In the genomic region with DNA sequence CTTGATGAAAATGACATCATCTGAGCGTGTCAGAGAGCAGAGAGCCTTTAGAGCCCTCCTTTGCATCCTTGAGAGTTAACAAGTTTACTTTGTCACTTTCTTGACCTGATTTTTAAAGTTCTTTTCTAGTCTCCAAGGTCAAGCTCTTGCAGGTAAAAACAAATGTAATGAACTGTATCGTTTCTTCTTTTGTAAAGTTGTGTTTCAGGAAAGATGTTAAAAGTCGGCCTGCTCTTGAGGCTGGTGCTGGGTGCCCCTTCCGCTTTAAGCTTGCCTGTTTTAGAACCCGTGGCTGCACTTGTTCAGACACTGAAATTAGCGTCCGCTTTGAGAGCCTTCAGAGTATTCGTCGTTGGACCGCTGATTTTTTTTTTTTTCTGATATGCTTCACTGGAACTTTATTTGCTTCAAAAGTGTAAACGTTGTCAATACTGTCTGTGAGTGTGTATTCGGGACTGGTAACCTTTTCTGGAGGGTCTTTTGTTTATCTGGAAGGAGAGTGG, we compare ENCODE assay signal across 8 cellular contexts. TPM values are rescaled to one million over a fixed set of nuclear protein-coding genes. Genes with fewer than 3 reads are reported as not detected.
A peak's percentile ranks its signal among the peaks of the same experiment; 100 is the strongest.
DNase-seq lines count a peak whose midpoint lies in the region; ATAC-seq and TF ChIP-seq lines count a peak whose summit lies in the region.

No MANE protein-coding gene starts in this region.

- DNase-seq in ELF-1 (ENCODE audit: low read depth, low spot score) (peak; percentile 36), adipocyte (ENCODE audit: low read depth) (peak; percentile 45), smooth muscle cell (lab: John Stamatoyannopoulos, UW; ENCODE audit: unreplicated experiment) (no peak), AG08395 (ENCODE audit: low spot score) (no peak), NCI-H345 treated with DMSO at 0.1 percent for 48 hours (lab: John Stamatoyannopoulos, UW; ENCODE audit: unreplicated experiment) (no peak)
- DNase-seq in Jurkat, Clone E6-1 (ENCODE audit: low read depth, low spot score) = no peak

- H3K79me2 ChIP-seq in smooth muscle cell (ENCODE audit: low read depth) = peaks cover 57% of the 10 kb centered on the region

- ATAC-seq in GM18505 (IDR thresholded peaks at IDR 0.05; ENCODE audit: unreplicated experiment) = no peak

- H3K36me3 ChIP-seq in adipocyte (ENCODE audit: control insufficient read depth, insufficient read depth, low read length, severe bottlenecking) (no peaks in the 10 kb centered on the region), iPS-18a (ENCODE audit: control insufficient read depth, low read depth, low read length) (no peaks in the 10 kb centered on the region), smooth muscle cell (ENCODE audit: low read depth) (no peaks in the 10 kb centered on the region)

- TF ChIP-seq CTCF in smooth muscle cell (IDR thresholded peaks at IDR 0.05; ENCODE audit: borderline replicate concordance, insufficient read depth, poor library complexity, severe bottlenecking) = no peak

- 9% methylated on average over 12 of the region's 12 CpGs for WGBS in smooth muscle cell (ENCODE audit: low lambda C conversion rate)

- no peak overlapping the region for H3K27ac ChIP-seq in iPS-18a (ENCODE audit: low read length)
- H3K27ac ChIP-seq in smooth muscle cell (ENCODE audit: low read depth) = no peak overlapping the region

- peak overlapping the region; percentile 76 for H2AFZ ChIP-seq in smooth muscle cell (ENCODE audit: low read depth)

- H3K9ac ChIP-seq in adipocyte (ENCODE audit: low read length) (peak overlapping the region; percentile 91), iPS-18a (ENCODE audit: low read length) (peak overlapping the region; percentile 44), smooth muscle cell (ENCODE audit: low read depth) (peak overlapping the region; percentile 70)

- no peak for TF ChIP-seq POLR2A in GM18505 (IDR thresholded peaks at IDR 0.05; ENCODE audit: borderline replicate concordance, extremely low read depth, insufficient read depth, insufficient read length)

- H3K4me3 ChIP-seq in Jurkat, Clone E6-1 (ENCODE audit: low read length) = peak overlapping the region; percentile 60
- H3K4me3 ChIP-seq in adipocyte (ENCODE audit: low read length) (peak overlapping the region; percentile 90), iPS-18a (ENCODE audit: low read length) (peak overlapping the region; percentile 70), smooth muscle cell (peak overlapping the region; percentile 79)

- H3F3A ChIP-seq in smooth muscle cell (ENCODE audit: low read depth) = peaks cover 4% of the 10 kb centered on the region

- H3K27me3 ChIP-seq in adipocyte (replicated peaks; ENCODE audit: control insufficient read depth, insufficient read depth, low read length) (no peaks in the 10 kb centered on the region), iPS-18a (ENCODE audit: control insufficient read depth, insufficient read depth, low read length) (peaks cover 21% of the 10 kb centered on the region), smooth muscle cell (ENCODE audit: low read depth) (no peaks in the 10 kb centered on the region)

- peak overlapping the region; percentile 98 for H3K4me2 ChIP-seq in smooth muscle cell

- H3K9me3 ChIP-seq in adipocyte (ENCODE audit: control insufficient read depth, low read length) = no peaks in the 10 kb centered on the region
- no peaks in the 10 kb centered on the region for H3K9me3 ChIP-seq in iPS-18a (ENCODE audit: control insufficient read depth, low read depth, low read length)
- no peaks in the 10 kb centered on the region for H3K9me3 ChIP-seq in smooth muscle cell (replicated peaks; ENCODE audit: low read depth)

- H3K4me1 ChIP-seq in adipocyte (ENCODE audit: control insufficient read depth, insufficient read depth, low read length) (peaks cover 17% of the 10 kb centered on the region), iPS-18a (ENCODE audit: control insufficient read depth, low read depth, low read length) (peaks cover 13% of the 10 kb centered on the region), smooth muscle cell (ENCODE audit: low read depth) (peaks cover 12% of the 10 kb centered on the region)

- peaks cover 24% of the 10 kb centered on the region for H4K20me1 ChIP-seq in smooth muscle cell (ENCODE audit: low read depth)

RNA-seq across cellular contexts. Expression of gene ULK4, which starts 52.6 kb away (rescaled TPM):
- 9.7 TPM for polyA plus RNA-seq in Jurkat, Clone E6-1 (2012; ENCODE audit: insufficient read depth, insufficient read length)
- 10.3 and 14.2 TPM in 2 replicates for total RNA-seq in smooth muscle cell
- 4.3 and 5.4 TPM in 2 replicates for polyA plus RNA-seq in smooth muscle cell

Comparison
In these comparisons a context has a peak if more than half of its experiments do, and no peak if none do; other contexts are left out.
1. DNase-seq: peak in ELF-1 (single experiment) and adipocyte (single experiment); none in Jurkat, Clone E6-1 (single experiment), smooth muscle cell (single experiment), AG08395 (single experiment) and NCI-H345 treated with DMSO at 0.1 percent for 48 hours (single experiment).
2. Peak in every context shown above with its lines, with median percentiles within 50 percentile points of each other: H3K4me3 ChIP-seq and H3K9ac ChIP-seq.